21 cellular contexts compared by ENCODE assay signal in genomic region chr15:100115066-100115710, GRCh38.
DNase-seq lines count a peak whose midpoint lies in the region; ATAC-seq and TF ChIP-seq lines count a peak whose summit lies in the region.
"Had no signal": no experiment of that assay in that cellular context is flagged by ENCODE, and none has a peak within 500 bp of the region (broad histone marks: within the 10 kb centered on the region; RNA-seq: fewer than 3 reads in every experiment).

No MANE protein-coding gene starts in this region.

- no peak overlapping the region for H2BK5ac ChIP-seq in mesenchymal stem cell (ENCODE audit: low read depth, low read length, poor library complexity, severe bottlenecking)

- no peak overlapping the region for H3K4me2 ChIP-seq in mesenchymal stem cell (ENCODE audit: low read length, poor library complexity, severe bottlenecking)

- H2BK15ac ChIP-seq in mesenchymal stem cell (ENCODE audit: low read depth, poor library complexity, severe bottlenecking) = no peak overlapping the region

- H3K4me3 ChIP-seq in mesenchymal stem cell (ENCODE audit: insufficient read depth in 1 of 2, low read depth in 1 of 2, low read length in 2 of 2) (peak overlapping the region in 1 of 2 experiments; percentile 68), spleen (no peak overlapping the region)
- H3K4me3 ChIP-seq: GM23248, skin epidermis had no signal

- H3K14ac ChIP-seq in mesenchymal stem cell (ENCODE audit: low read length in 2 of 2) = peak overlapping the region in 1 of 2 experiments; percentile 45

- H3K9me3 Mint-ChIP-seq in brain = peaks cover 4 to 17% (median 9%) of the 10 kb centered on the region in 5 experiments
- H3K9me3 Mint-ChIP-seq: activated naive CD8-positive, alpha-beta T cell treated with anti-CD3 and anti-CD28 coated beads for 36 hours had no signal

- H3K4me1 Mint-ChIP-seq in brain = peaks cover 50% of the 10 kb centered on the region
- H3K4me1 Mint-ChIP-seq in T-helper 17 cell = peaks cover 13% of the 10 kb centered on the region
- H3K4me1 Mint-ChIP-seq: stimulated activated memory B cell treated with anti-CD40 and anti-IgM and Interleukin-4, amounts not matched to agents 10 μg/mL and 1 μg/mL and 100 μg/mL, for 72 hours had no signal

- H3K27ac Mint-ChIP-seq in brain (peak overlapping the region in 4 of 5 experiments; percentile 44 to 92 (median 66)), T-helper 17 cell (no peak overlapping the region)
- H3K27ac Mint-ChIP-seq: activated CD4-positive, alpha-beta memory T cell treated with anti-CD3 and anti-CD28 coated beads for 36 hours; activated naive CD8-positive, alpha-beta T cell treated with anti-CD3 and anti-CD28 coated beads for 36 hours; stimulated activated memory B cell treated with anti-CD40 and anti-IgM and Interleukin-4, amounts not matched to agents 10 μg/mL and 1 μg/mL and 100 μg/mL, for 72 hours had no signal

- intact Hi-C loops in spleen (cut with DNase I; ENCODE audit: low total_unique reads) = no loop called here

- TF ChIP-seq CTCF in brain (conservative IDR thresholded peaks at IDR 0.05) (no peak), spleen (IDR thresholded peaks at IDR 0.05 in 8 of 11, conservative IDR thresholded peaks at IDR 0.05 in 3 of 11) (no peak), omental fat pad (IDR thresholded peaks at IDR 0.05) (no peak)

- H2BK120ac ChIP-seq in mesenchymal stem cell (ENCODE audit: low read depth, low read length) = peak overlapping the region; percentile 12

- H3K36me3 Mint-ChIP-seq in brain = peaks cover 14% of the 10 kb centered on the region
- H3K36me3 Mint-ChIP-seq in T-helper 17 cell (ENCODE audit: low read depth) = no peaks in the 10 kb centered on the region
- H3K36me3 Mint-ChIP-seq: stimulated activated memory B cell treated with anti-CD40 and anti-IgM and Interleukin-4, amounts not matched to agents 10 μg/mL and 1 μg/mL and 100 μg/mL, for 72 hours had no signal

- H2AFZ ChIP-seq in mesenchymal stem cell (ENCODE audit: low read depth, low read length) = no peak overlapping the region
- H2AFZ ChIP-seq: GM23248 had no signal

- no peaks in the 10 kb centered on the region for H3K27me3 ChIP-seq in mesenchymal stem cell (ENCODE audit: control insufficient read depth in 1 of 2, insufficient read depth in 1 of 2, low read length in 2 of 2)
- no peaks in the 10 kb centered on the region for H3K27me3 ChIP-seq in spleen (replicated peaks in 1 of 7)

- peak overlapping the region; percentile 66 for H4K8ac ChIP-seq in mesenchymal stem cell (ENCODE audit: low read length)

- no peak overlapping the region for H3K23ac ChIP-seq in mesenchymal stem cell (ENCODE audit: low read length in 2 of 2)

- H3K4ac ChIP-seq in mesenchymal stem cell (ENCODE audit: low read depth in 1 of 2, low read length in 2 of 2) = peak overlapping the region; percentile 12 to 52

- H3K27me3 Mint-ChIP-seq in brain (peaks cover 4% of the 10 kb centered on the region), T-helper 17 cell (no peaks in the 10 kb centered on the region)
- H3K27me3 Mint-ChIP-seq: activated CD4-positive, alpha-beta memory T cell treated with anti-CD3 and anti-CD28 coated beads for 36 hours; activated naive CD8-positive, alpha-beta T cell treated with anti-CD3 and anti-CD28 coated beads for 36 hours had no signal

- DNase-seq in Daoy (ENCODE audit: low read depth) = peak; percentile 29
- DNase-seq in mesenchymal stem cell = no peak
- peak; percentile 52 for DNase-seq in spleen
- DNase-seq in retina = no peak
- no peak for DNase-seq in T-helper 17 cell
- DNase-seq in omental fat pad (ENCODE audit: low spot score) = no peak
- DNase-seq: activated CD4-positive, alpha-beta memory T cell treated with anti-CD3 and anti-CD28 coated beads for 36 hours; activated naive CD8-positive, alpha-beta T cell treated with anti-CD3 and anti-CD28 coated beads for 36 hours; activated T-cell treated with anti-CD3 and anti-CD28 coated beads, Interleukin-2, amount 50 U/mL, for 48 hours; Caco-2; cerebellar nuclear complex; KG1; NCI-H1092; SW 1271 had no signal

- 84% methylated on average over 19 of the region's 19 CpGs for WGBS in mesenchymal stem cell
- WGBS in spleen, 5 donors = 73 to 86% (median 76%) methylated on average over 19 of the region's 19 CpGs

- H3K79me1 ChIP-seq in mesenchymal stem cell (replicated peaks; ENCODE audit: low read length, poor library complexity, severe bottlenecking) = no peaks in the 10 kb centered on the region

- peaks cover 12% of the 10 kb centered on the region for H3K4me1 ChIP-seq in mesenchymal stem cell (ENCODE audit: control insufficient read depth, insufficient read depth, low read depth, low read length)
- H3K4me1 ChIP-seq in spleen = peaks cover 5 to 40% (median 20%) of the 10 kb centered on the region in 6 donors
- H3K4me1 ChIP-seq: Caco-2 had no signal

- H3K4me3 Mint-ChIP-seq in brain (no peak overlapping the region), T-helper 17 cell (no peak overlapping the region)
- H3K4me3 Mint-ChIP-seq: activated CD4-positive, alpha-beta memory T cell treated with anti-CD3 and anti-CD28 coated beads for 36 hours; stimulated activated memory B cell treated with anti-CD40 and anti-IgM and Interleukin-4, amounts not matched to agents 10 μg/mL and 1 μg/mL and 100 μg/mL, for 72 hours had no signal

- peak overlapping the region; percentile 6 to 69 for H2BK12ac ChIP-seq in mesenchymal stem cell (ENCODE audit: low read length in 2 of 2)

- H3K9me3 ChIP-seq in mesenchymal stem cell (ENCODE audit: control insufficient read depth, low read length) = peaks cover 8% of the 10 kb centered on the region
- peaks cover 0 to 20% (median 6%) of the 10 kb centered on the region in 8 donors for H3K9me3 ChIP-seq in spleen
- no peaks in the 10 kb centered on the region for H3K9me3 ChIP-seq in T-helper 17 cell (ENCODE audit: control insufficient read depth, low read length, poor library complexity, severe bottlenecking)
- H3K9me3 ChIP-seq: Caco-2, neutrophil had no signal

- no peak for TF ChIP-seq POLR2A in spleen (IDR thresholded peaks at IDR 0.05)

- ATAC-seq in GM21381 (IDR thresholded peaks at IDR 0.05; ENCODE audit: unreplicated experiment) (no peak), T-helper 17 cell (no peak), omental fat pad (ENCODE audit: low FRiP score) (no peak)
- ATAC-seq: stimulated activated memory B cell treated with anti-CD40 and anti-IgM and Interleukin-4, amounts not matched to agents 10 μg/mL and 1 μg/mL and 100 μg/mL, for 72 hours had no signal

- H3K18ac ChIP-seq in mesenchymal stem cell (ENCODE audit: low read depth in 1 of 2, low read length in 2 of 2) = peak overlapping the region; percentile 67 to 79

- peak overlapping the region; percentile 15 for H4K91ac ChIP-seq in mesenchymal stem cell (ENCODE audit: low read length)

- H3K27ac ChIP-seq in mesenchymal stem cell (ENCODE audit: low read length, poor library complexity, severe bottlenecking) (no peak overlapping the region), spleen (peak overlapping the region in 6 of 8 donors; percentile 41 to 83 (median 73))
- H3K27ac ChIP-seq: GM23248, neutrophil, VCaP had no signal

- H3K36me3 ChIP-seq in mesenchymal stem cell (ENCODE audit: control insufficient read depth in 1 of 2, insufficient read depth in 2 of 2, low read depth in 1 of 2, low read length in 2 of 2) (no peaks in the 10 kb centered on the region), spleen (no peaks in the 10 kb centered on the region)
- H3K36me3 ChIP-seq: neutrophil had no signal

- H2AK5ac ChIP-seq in mesenchymal stem cell (ENCODE audit: low read length, severe bottlenecking) = no peak overlapping the region

- H3K9ac ChIP-seq in mesenchymal stem cell (ENCODE audit: low read length) = peak overlapping the region; percentile 81
- H3K9ac ChIP-seq: GM23248 had no signal

Comparison
In these comparisons a context has a peak if more than half of its experiments do, and no peak if none do; other contexts are left out.
1. DNase-seq: peak in Daoy (single experiment) and spleen (single experiment); none in mesenchymal stem cell (single experiment), retina (single experiment), T-helper 17 cell (0 of 3) and omental fat pad (single experiment).